ENCODE assay signal across 1 cellular context in the genomic region with DNA sequence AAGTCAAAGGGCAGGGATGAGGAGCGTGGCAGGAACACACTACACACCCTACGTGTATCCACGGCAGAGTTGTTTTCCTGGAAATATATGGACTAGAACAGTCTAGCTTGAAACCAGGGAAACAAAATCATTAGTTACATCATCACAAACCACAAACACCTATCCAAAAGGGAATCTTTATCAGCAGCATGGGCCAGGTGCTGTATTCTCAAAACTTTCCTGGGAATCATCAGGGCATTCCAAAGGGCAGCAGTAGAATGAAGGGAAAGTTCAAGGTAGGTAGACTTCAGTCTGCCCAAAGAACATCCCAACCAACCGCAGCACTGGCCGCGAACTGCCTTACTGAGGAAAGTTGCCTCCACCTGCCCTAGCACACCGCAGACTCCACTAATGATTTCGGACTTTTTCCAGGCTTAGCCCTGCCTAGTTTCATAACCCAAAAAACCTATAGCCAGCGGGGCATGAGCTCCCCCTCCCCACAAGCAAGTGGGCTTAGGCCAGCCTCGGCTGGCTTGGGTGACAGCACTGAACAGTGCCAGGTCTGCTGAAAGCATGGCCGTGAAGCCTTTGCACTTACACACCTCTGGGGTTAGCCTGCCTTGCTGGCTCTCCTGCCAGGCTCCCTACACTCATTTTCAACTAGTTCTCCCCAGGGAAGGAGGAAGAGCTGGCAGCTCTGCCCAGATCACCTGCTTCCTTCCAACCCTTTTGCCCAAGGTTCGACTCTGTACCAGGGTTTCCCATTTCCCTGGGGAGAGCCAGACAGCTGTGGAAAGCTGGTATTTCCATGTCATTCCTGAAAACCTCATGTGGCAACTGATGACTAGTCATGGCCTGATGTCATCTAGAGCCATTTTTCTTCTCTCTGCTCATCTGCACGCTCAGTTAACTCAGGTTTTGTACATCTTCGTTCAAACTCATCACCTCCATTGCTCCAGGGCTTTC.
TF ChIP-seq lines count a peak whose summit lies in the region.

No MANE protein-coding gene starts in this region.

TF ChIP-seq in GM12878, 131 proteins besides CTCF, POLR2A, EP300 and RAD21:
- 0 out of 2 replicates have a peak, but pooled peaks have one; percentile 3 for TF ChIP-seq EED (IDR thresholded peaks at IDR 0.05; ENCODE audit: low read depth)
- no peak for TF ChIP-seq MYC (IDR thresholded peaks at IDR 0.05; ENCODE audit: insufficient read depth, insufficient read length, insufficient replicate concordance, low read length, severe bottlenecking)
- TF ChIP-seq ZNF622 (IDR thresholded peaks at IDR 0.05) = no peak
